ENCODE assay signal across 17 cellular contexts in genomic region chr9:15373201-15373530, GRCh38. TPM values are rescaled to one million over a fixed set of nuclear protein-coding genes. Genes with fewer than 3 reads are reported as not detected.
A peak's percentile ranks its signal among the peaks of the same experiment; 100 is the strongest.
DNase-seq lines count a peak whose midpoint lies in the region; ATAC-seq and TF ChIP-seq lines count a peak whose summit lies in the region.
"Had no signal": no experiment of that assay in that cellular context is flagged by ENCODE, and none has a peak within 500 bp of the region (broad histone marks: within the 10 kb centered on the region; RNA-seq: fewer than 3 reads in every experiment).

No MANE protein-coding gene starts in this region.

- ATAC-seq in GM21717 (IDR thresholded peaks at IDR 0.05; ENCODE audit: unreplicated experiment) = no peak
- ATAC-seq: activated naive CD4-positive, alpha-beta T cell treated with anti-CD3 and anti-CD28 coated beads, Interleukin-2, amount 50 U/mL, for 72 hours; right cardiac atrium had no signal

- CTCF ChIA-PET in BJ (lab: Yijun Ruan, JAX) = interaction anchor here (1.8 kb wide), 1 partner anchor 161 kb away, joined by 4 read pairs; no protein-coding TSS in a partner anchor

- H3K36me3 ChIP-seq in BJ (ENCODE audit: control insufficient read depth, insufficient read depth, low read length) = no peaks in the 10 kb centered on the region
- H3K36me3 ChIP-seq in sigmoid colon = no peaks in the 10 kb centered on the region
- H3K36me3 ChIP-seq: tibial nerve had no signal

- H3K9me3 ChIP-seq in sigmoid colon = no peaks in the 10 kb centered on the region

- POLR2A ChIA-PET in BJ (lab: Charles Lee) = interaction anchor here (0.5 kb wide), 1 partner anchor 66 kb away, joined by 5 read pairs; no protein-coding TSS in a partner anchor

- DNase-seq in BJ (ENCODE audit: low read depth) (peak; percentile 23), amniotic epithelial cell (ENCODE audit: low read depth) (peak; percentile 93), fibroblast of villous mesenchyme (ENCODE audit: low read depth) (peak; percentile 97), sigmoid colon (no peak), putamen (ENCODE audit: low spot score) (no peak), DMS79 (lab: John Stamatoyannopoulos, UW) (no peak), NCI-H1105 treated with DMSO at 0.1 percent for 48 hours (lab: John Stamatoyannopoulos, UW) (no peak)
- DNase-seq: activated CD4-positive, alpha-beta T cell treated with anti-CD3 and anti-CD28 coated beads for 48 hours; C1 segment of cervical spinal cord; NCI-H1436; right cardiac atrium; stimulated activated CD4-positive, alpha-beta T cell treated with anti-CD3 and anti-CD28 coated beads, Interleukin-4, amount 100 ng/mL, for 4 hours; T1000 had no signal

- intact Hi-C loops in sigmoid colon (cut with DNase I) = no loop called here

- H3K27ac ChIP-seq in sigmoid colon = peak overlapping the region; percentile 15 to 62 (median 39)
- H3K27ac ChIP-seq: epithelial cell of prostate, tibial nerve had no signal

- TF ChIP-seq POLR2A in sigmoid colon (IDR thresholded peaks at IDR 0.05) = no peak

- no peak for TF ChIP-seq EP300 in sigmoid colon (IDR thresholded peaks at IDR 0.05)

- peaks cover 0 to 18% (median 7%) of the 10 kb centered on the region in 4 donors for H3K4me1 ChIP-seq in sigmoid colon

- peaks cover 4% of the 10 kb centered on the region for H3K27me3 ChIP-seq in BJ (ENCODE audit: control insufficient read depth, insufficient read depth, low read length)
- no peaks in the 10 kb centered on the region for H3K27me3 ChIP-seq in sigmoid colon
- H3K27me3 ChIP-seq: tibial nerve had no signal

- TF ChIP-seq CTCF in BJ (IDR thresholded peaks at IDR 0.05; ENCODE audit: insufficient read depth, low read depth, low read length) (no peak), fibroblast of villous mesenchyme (IDR thresholded peaks at IDR 0.05; ENCODE audit: insufficient read depth, low read depth, low read length) (no peak), sigmoid colon (IDR thresholded peaks at IDR 0.05) (no peak)

- no peak overlapping the region for H3K4me3 ChIP-seq in BJ (ENCODE audit: low read depth, low read length)
- no peak overlapping the region for H3K4me3 ChIP-seq in fibroblast of villous mesenchyme (ENCODE audit: low read depth, low read length)
- no peak overlapping the region for H3K4me3 ChIP-seq in sigmoid colon
- H3K4me3 ChIP-seq: tibial nerve had no signal

RNA-seq across cellular contexts. Expression of gene SNAPC3, which starts 49.5 kb away (rescaled TPM):
- polyA plus RNA-seq in BJ (2011; rRNA removed) = 12.5 and 27.3 TPM in 2 replicates
- 8.2 and 12.9 TPM in 2 replicates for polyA minus RNA-seq in BJ (2011; rRNA and poly(A)+ RNA removed)
- 40.9 and 59.6 TPM in 2 replicates for total RNA-seq in fibroblast of villous mesenchyme
- total RNA-seq in sigmoid colon = 10 to 100 TPM; 28.4 to 41.5 (median 32.5) TPM
- 10 to 100 TPM; 16.2 to 21.7 (median 21.2) TPM for polyA plus RNA-seq in sigmoid colon

Comparison
In these comparisons a context has a peak if more than half of its experiments do, and no peak if none do; other contexts are left out.
1. DNase-seq: peak in BJ (single experiment), amniotic epithelial cell (single experiment) and fibroblast of villous mesenchyme (single experiment); none in sigmoid colon (single experiment), putamen (single experiment), DMS79 (single experiment) and NCI-H1105 treated with DMSO at 0.1 percent for 48 hours (single experiment).